ENCODE assay signal across 26 cellular contexts in the genomic region with DNA sequence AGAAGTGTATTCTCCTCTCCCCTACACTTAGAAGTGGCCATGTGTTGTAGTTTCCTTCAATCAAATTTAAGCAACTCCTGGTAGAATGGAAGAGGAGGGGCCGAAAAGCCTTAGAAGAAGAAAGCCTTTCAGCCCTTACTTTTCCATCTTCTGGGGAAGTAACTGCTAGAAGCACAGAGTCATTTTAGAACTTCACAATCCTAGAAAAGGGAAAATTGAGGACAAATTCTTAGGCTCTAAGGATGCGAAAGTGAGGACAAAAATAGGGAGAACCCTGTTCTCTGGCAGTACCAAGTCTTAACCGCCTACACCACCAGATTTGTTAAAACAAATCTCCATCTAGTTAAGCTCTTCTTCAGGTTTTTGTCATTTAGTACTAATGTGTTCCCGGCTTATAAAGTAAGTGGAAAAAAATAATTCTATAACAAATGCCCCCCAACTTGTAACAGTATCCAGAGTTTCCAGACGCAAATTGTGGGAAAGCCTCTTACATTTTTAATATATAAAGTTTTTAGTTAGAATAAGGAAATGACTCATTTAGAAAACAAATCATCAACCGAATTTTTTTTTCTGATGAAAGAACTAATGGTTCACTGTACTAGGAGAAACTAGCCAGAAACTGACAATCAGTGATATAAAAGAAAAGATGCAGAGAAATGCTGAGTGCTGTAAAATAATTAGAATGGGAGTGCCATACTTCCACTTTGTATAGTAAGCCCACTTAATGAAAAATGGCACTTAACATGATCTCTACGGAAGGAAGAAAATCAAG.
DNase-seq lines count a peak whose midpoint lies in the region; ATAC-seq and TF ChIP-seq lines count a peak whose summit lies in the region.
"Had no signal": no experiment of that assay in that cellular context is flagged by ENCODE, and none has a peak within 500 bp of the region (broad histone marks: within the 10 kb centered on the region; RNA-seq: fewer than 3 reads in every experiment).

No MANE protein-coding gene starts in this region.

- no peaks in the 10 kb centered on the region for H3K27me3 ChIP-seq in heart left ventricle
- H3K27me3 ChIP-seq: MG63, testis, vagina had no signal

- peaks cover 15% of the 10 kb centered on the region for H3K4me1 Mint-ChIP-seq in chondrocyte (ENCODE audit: low read depth)

- no peaks in the 10 kb centered on the region for H3K36me3 Mint-ChIP-seq in chondrocyte (ENCODE audit: low read depth)

- H3K4me2 ChIP-seq in OCI-LY7 (ENCODE audit: low read length), result no peak overlapping the region

- no peak for ATAC-seq in heart left ventricle
- ATAC-seq: activated naive CD4-positive, alpha-beta T cell treated with anti-CD3 and anti-CD28 coated beads, Interleukin-2, amount 50 U/mL, for 72 hours; mucosa of descending colon had no signal

- CTCF ChIA-PET in OCI-LY7 (lab: Charles Lee; ENCODE audit: unreplicated experiment), result no interaction called here

- intact Hi-C loops in heart left ventricle (cut with DNase I) (no loop called here), OCI-LY7 (cut with micrococcal nuclease; ENCODE audit: unreplicated experiment) (no loop called here)

- H3K79me2 ChIP-seq in OCI-LY7 (ENCODE audit: insufficient read depth, low read depth, low read length), result no peaks in the 10 kb centered on the region

- no peaks in the 10 kb centered on the region for H3K9me3 Mint-ChIP-seq in chondrocyte (ENCODE audit: low read depth)
- H3K9me3 Mint-ChIP-seq: activated naive CD4-positive, alpha-beta T cell treated with anti-CD3 and anti-CD28 coated beads, Interleukin-2, amount 50 U/mL, for 72 hours; activated T-helper 1 cell treated with anti-CD3 and anti-CD28 coated beads, Interleukin-12 subunit alpha, Interleukin-12 subunit beta, Interleukin-2, Interleukin-4 antibody, amounts not matched to agents 30 ng/mL and 10 ng/mL and 1 ng/mL, durations not matched to agents 14 hours and 24 hours and 36 hours had no signal

- BruUV-seq in OCI-LY7 (replicated peaks; lab: Mats Ljungman, UMichigan), result no TSS peak

- H3K4me1 ChIP-seq in heart left ventricle (no peaks in the 10 kb centered on the region), OCI-LY7 (ENCODE audit: insufficient read depth, low read length, poor library complexity, severe bottlenecking) (no peaks in the 10 kb centered on the region)
- H3K4me1 ChIP-seq: vagina had no signal

- no peak overlapping the region for H3K4me3 Mint-ChIP-seq in chondrocyte (ENCODE audit: unreplicated experiment)
- H3K4me3 Mint-ChIP-seq: activated T-helper 1 cell treated with anti-CD3 and anti-CD28 coated beads, Interleukin-12 subunit alpha, Interleukin-12 subunit beta, Interleukin-2, Interleukin-4 antibody, amounts not matched to agents 30 ng/mL and 10 ng/mL and 1 ng/mL, durations not matched to agents 14 hours and 24 hours and 36 hours had no signal

- H3K4me3 ChIP-seq in heart left ventricle (no peak overlapping the region), OCI-LY7 (ENCODE audit: low read depth, low read length, poor library complexity, severe bottlenecking) (no peak overlapping the region)
- H3K4me3 ChIP-seq: MG63, mucosa of descending colon, testis, vagina had no signal

- DNase-seq in RPMI7951 (ENCODE audit: low read depth) (peak; percentile 7), chondrocyte (ENCODE audit: low spot score) (no peak), kidney glomerular epithelial cell (lab: John Stamatoyannopoulos, UW) (peak; percentile 13), substantia nigra (lab: John Stamatoyannopoulos, UW) (no peak), iPS-NIHi11 (ENCODE audit: low spot score) (no peak), heart left ventricle (no peak), OCI-LY7 (ENCODE audit: low spot score) (no peak)
- DNase-seq: activated CD4-positive, alpha-beta T cell treated with anti-CD3 and anti-CD28 coated beads, Interleukin-2, amount 50 U/mL, for 4 hours; activated CD4-positive, CD25-positive, alpha-beta regulatory T cell; aorta; cerebellar nuclear complex; effector CD4-positive, alpha-beta T cell; foreskin melanocyte; HCEC 1CT; islet precursor cell; MG63; mucosa of descending colon; NCI-H1417; Right ventricle myocardium superior; stimulated activated CD4-positive, alpha-beta T cell treated with anti-CD3 and anti-CD28 coated beads, Interleukin-15, amount 100 ng/mL, for 24 hours; SW 1271; testis had no signal

- POLR2A ChIA-PET in OCI-LY7 (lab: Charles Lee), result interaction anchor here (1.1 kb wide), 1 partner anchor 39 kb away, joined by 3 read pairs; no protein-coding TSS in a partner anchor

- TF ChIP-seq CTCF in chondrocyte (IDR thresholded peaks at IDR 0.05) (no peak), heart left ventricle (IDR thresholded peaks at IDR 0.05) (no peak), OCI-LY7 (conservative IDR thresholded peaks at IDR 0.05; ENCODE audit: low read length) (no peak)

- H2AFZ ChIP-seq in OCI-LY7 (ENCODE audit: low read length), result no peak overlapping the region

- no peaks in the 10 kb centered on the region for H3K27me3 Mint-ChIP-seq in chondrocyte (ENCODE audit: low read depth)

- WGBS in heart left ventricle, 4 donors, result 82 to 86% (median 84%) methylated on average over 7 of the region's 7 CpGs

- TF ChIP-seq POLR2A in heart left ventricle (IDR thresholded peaks at IDR 0.05), result no peak

- H3K27ac ChIP-seq in substantia nigra (ENCODE audit: low read depth, low read length, poor library complexity, severe bottlenecking) (peak overlapping the region; percentile 15), heart left ventricle (no peak overlapping the region), OCI-LY7 (ENCODE audit: low read depth, low read length, poor library complexity, severe bottlenecking) (no peak overlapping the region)
- H3K27ac ChIP-seq: C4-2B, testis, vagina had no signal

- H4K20me1 ChIP-seq in OCI-LY7 (ENCODE audit: insufficient read depth, low read length), result no peaks in the 10 kb centered on the region

- H3K9me3 ChIP-seq in heart left ventricle (no peaks in the 10 kb centered on the region), OCI-LY7 (ENCODE audit: low read length) (no peaks in the 10 kb centered on the region)
- H3K9me3 ChIP-seq: MG63, mucosa of descending colon, testis, vagina had no signal

- H3K27ac Mint-ChIP-seq in chondrocyte (ENCODE audit: unreplicated experiment), result peak overlapping the region; percentile 64
- H3K27ac Mint-ChIP-seq: activated naive CD4-positive, alpha-beta T cell treated with anti-CD3 and anti-CD28 coated beads, Interleukin-2, amount 50 U/mL, for 72 hours; activated T-helper 1 cell treated with anti-CD3 and anti-CD28 coated beads, Interleukin-12 subunit alpha, Interleukin-12 subunit beta, Interleukin-2, Interleukin-4 antibody, amounts not matched to agents 30 ng/mL and 10 ng/mL and 1 ng/mL, durations not matched to agents 14 hours and 24 hours and 36 hours had no signal

- no peaks in the 10 kb centered on the region for H3K9me2 ChIP-seq in OCI-LY7 (ENCODE audit: insufficient read depth, low read length)

- peaks cover 0 to 22% (median 0%) of the 10 kb centered on the region in 9 donors for H3K36me3 ChIP-seq in heart left ventricle
- H3K36me3 ChIP-seq in OCI-LY7 (ENCODE audit: insufficient read depth, low read length), result no peaks in the 10 kb centered on the region
- H3K36me3 ChIP-seq: MG63 had no signal

Comparison
In these comparisons a context has a peak if more than half of its experiments do, and no peak if none do; other contexts are left out.
1. DNase-seq: peak in RPMI7951 (single experiment) and kidney glomerular epithelial cell (single experiment); none in chondrocyte (single experiment), substantia nigra (0 of 49), iPS-NIHi11 (single experiment), heart left ventricle (0 of 5) and OCI-LY7 (single experiment).